1 cellular context compared by ENCODE assay signal in genomic region chr19:38734176-38734425, GRCh38.
TF ChIP-seq lines count a peak whose summit lies in the region.

No MANE protein-coding gene starts in this region.

TF ChIP-seq in GM12878, 131 proteins besides CTCF, POLR2A, EP300 and RAD21 (continued from another document):
- TF ChIP-seq USF1 (IDR thresholded peaks at IDR 0.05; ENCODE audit: borderline replicate concordance, extremely low read length, insufficient read depth, low read depth, low read length) (no peak), RUNX3 (IDR thresholded peaks at IDR 0.05; ENCODE audit: low read length) (peak; percentile 77), NR2F1 (conservative IDR thresholded peaks at IDR 0.05) (no peak), BCL11A (IDR thresholded peaks at IDR 0.05; ENCODE audit: low read depth, low read length) (no peak)
